Comparison of ENCODE assay signal across 35 cellular contexts in genomic region chr3:137100326-137100725, GRCh38.
DNase-seq lines count a peak whose midpoint lies in the region; ATAC-seq, FAIRE-seq and TF ChIP-seq lines count a peak whose summit lies in the region.
"Had no signal": no experiment of that assay in that cellular context is flagged by ENCODE, and none has a peak within 500 bp of the region (broad histone marks: within the 10 kb centered on the region; RNA-seq: fewer than 3 reads in every experiment).

No MANE protein-coding gene starts in this region.

- H3K4me1 ChIP-seq in SK-N-SH (ENCODE audit: control insufficient read depth in 1 of 2, insufficient read depth in 2 of 2, low read depth in 1 of 2, low read length in 1 of 2) (no peaks in the 10 kb centered on the region), HEK293 (ENCODE audit: control insufficient read depth, insufficient read depth, low read length) (no peaks in the 10 kb centered on the region), K562 (replicated peaks in 1 of 2; ENCODE audit: control insufficient read depth in 2 of 2, insufficient read depth in 2 of 2, low read length in 2 of 2) (no peaks in the 10 kb centered on the region), H1 (replicated peaks in 1 of 4; ENCODE audit: control insufficient read depth in 3 of 4, insufficient read depth in 4 of 4, low read length in 3 of 4) (peaks cover 0 to 9% (median 1%) of the 10 kb centered on the region in 4 experiments; a peak in 5 of 7 replicates), aorta (ENCODE audit: control insufficient read depth in 1 of 2, insufficient read depth in 2 of 2, low read length in 2 of 2) (no peaks in the 10 kb centered on the region)
- H3K4me1 ChIP-seq: A549, BE2C, Caco-2 had no signal

- TF ChIP-seq CTCF in SK-N-SH (IDR thresholded peaks at IDR 0.05), result no peak
- TF ChIP-seq CTCF in HEK293 (tag by site-specific recombination; IDR thresholded peaks at IDR 0.05), result no peak
- no peak for TF ChIP-seq CTCF in K562 (IDR thresholded peaks at IDR 0.05 in 2 of 3, conservative IDR thresholded peaks at IDR 0.05 in 1 of 3; ENCODE audit: insufficient read depth in 2 of 3, low read depth in 1 of 3, low read length in 3 of 3)
- TF ChIP-seq CTCF in H1 (IDR thresholded peaks at IDR 0.05; ENCODE audit: control extremely low read depth in 1 of 3, insufficient read depth in 1 of 3, low read depth in 1 of 3, low read length in 3 of 3), result no peak
- TF ChIP-seq CTCF in brain microvascular endothelial cell (IDR thresholded peaks at IDR 0.05; ENCODE audit: low read depth, low read length, missing control alignments), result no peak
- no peak for TF ChIP-seq CTCF in GM10248 (IDR thresholded peaks at IDR 0.05; ENCODE audit: control extremely low read depth, extremely low read depth, low read depth, missing control alignments)

- H3K4me2 ChIP-seq in SK-N-SH (no peak overlapping the region), K562 (ENCODE audit: insufficient read depth, low read length) (no peak overlapping the region), H1 (ENCODE audit: insufficient read depth in 1 of 2, low read depth in 2 of 2, low read length in 2 of 2) (no peak overlapping the region)
- H3K4me2 ChIP-seq: A549; BLaER1; BLaER1 treated with 17β-estradiol and CSF1 and Interleukin-3, amounts not matched to agents 10 nM and 100 nM had no signal

- no peaks in the 10 kb centered on the region for H3K79me1 ChIP-seq in H1 (ENCODE audit: low read depth, low read length)

- TF ChIP-seq EP300 in SK-N-SH (IDR thresholded peaks at IDR 0.05; ENCODE audit: borderline replicate concordance in 1 of 2, low read depth in 1 of 2, low read length in 1 of 2) (no peak), K562 (IDR thresholded peaks at IDR 0.05; ENCODE audit: low read length) (no peak), H1 (IDR thresholded peaks at IDR 0.05; ENCODE audit: borderline replicate concordance in 1 of 2, low read depth in 2 of 2, low read length in 2 of 2) (no peak)

- no peaks in the 10 kb centered on the region for H3K36me3 ChIP-seq in SK-N-SH (replicated peaks in 1 of 2; ENCODE audit: control insufficient read depth in 1 of 2, insufficient read depth in 2 of 2, low read length in 1 of 2)
- no peaks in the 10 kb centered on the region for H3K36me3 ChIP-seq in HEK293 (ENCODE audit: control insufficient read depth in 2 of 2, insufficient read depth in 1 of 2, low read length in 2 of 2)
- H3K36me3 ChIP-seq in K562 (ENCODE audit: control insufficient read depth, insufficient read depth, low read length), result no peaks in the 10 kb centered on the region
- H3K36me3 ChIP-seq in H1 (ENCODE audit: control insufficient read depth in 2 of 4, insufficient read depth in 4 of 4, low read length in 3 of 4), result no peaks in the 10 kb centered on the region; a peak in 1 of 8 replicates
- H3K36me3 ChIP-seq in aorta (ENCODE audit: control insufficient read depth in 1 of 2, insufficient read depth in 2 of 2, low read length in 1 of 2), result no peaks in the 10 kb centered on the region
- H3K36me3 ChIP-seq in brain microvascular endothelial cell (replicated peaks), result no peaks in the 10 kb centered on the region
- H3K36me3 ChIP-seq: BE2C; BLaER1; BLaER1 treated with 17β-estradiol and CSF1 and Interleukin-3, amounts not matched to agents 10 nM and 100 nM had no signal

- no peak overlapping the region for H2BK5ac ChIP-seq in H1 (ENCODE audit: low read depth, low read length)

- H2BK12ac ChIP-seq in H1 (ENCODE audit: low read depth, low read length), result no peak overlapping the region

- H2BK20ac ChIP-seq in H1 (ENCODE audit: low read length), result no peak overlapping the region

- H3K18ac ChIP-seq in H1 (ENCODE audit: extremely low read depth, low read length), result no peak overlapping the region

- H3K79me2 ChIP-seq in SK-N-SH (ENCODE audit: insufficient read depth), result no peaks in the 10 kb centered on the region
- no peaks in the 10 kb centered on the region for H3K79me2 ChIP-seq in K562 (ENCODE audit: control insufficient read depth, insufficient read depth, low read length)
- no peaks in the 10 kb centered on the region for H3K79me2 ChIP-seq in H1 (ENCODE audit: control insufficient read depth in 1 of 2, insufficient read depth in 2 of 2, low read length in 2 of 2)

- H3K4me3 ChIP-seq in SK-N-SH (ENCODE audit: low read depth in 2 of 2, low read length in 1 of 2), result no peak overlapping the region
- no peak overlapping the region for H3K4me3 ChIP-seq in HEK293 (ENCODE audit: low read depth, low read length)
- no peak overlapping the region for H3K4me3 ChIP-seq in K562
- H3K4me3 ChIP-seq in H1 (ENCODE audit: extremely low read depth in 1 of 4, insufficient read depth in 2 of 4, low read depth in 3 of 4, low read length in 4 of 4), result no peak overlapping the region
- H3K4me3 ChIP-seq in aorta (ENCODE audit: low read length in 2 of 2), result no peak overlapping the region
- H3K4me3 ChIP-seq in brain microvascular endothelial cell (ENCODE audit: low read depth, low read length), result no peak overlapping the region
- H3K4me3 ChIP-seq: A549; BLaER1; BLaER1 treated with 17β-estradiol and CSF1 and Interleukin-3, amounts not matched to agents 10 nM and 100 nM had no signal

- H3K9ac ChIP-seq in SK-N-SH (no peak overlapping the region), K562 (ENCODE audit: insufficient read depth in 1 of 2, low read depth in 2 of 2, low read length in 2 of 2) (no peak overlapping the region), H1 (replicated peaks in 1 of 4; ENCODE audit: extremely low read depth in 1 of 4, low read depth in 3 of 4, low read length in 3 of 4) (no peak overlapping the region)
- H3K9ac ChIP-seq: BLaER1; BLaER1 treated with 17β-estradiol and CSF1 and Interleukin-3, amounts not matched to agents 10 nM and 100 nM had no signal

- H3K23me2 ChIP-seq in H1 (ENCODE audit: low read depth, low read length), result no peaks in the 10 kb centered on the region

- DNase-seq in SK-N-SH, result no peak
- no peak for DNase-seq in K562 (ENCODE audit: extremely low read depth in 1 of 4, low spot score in 3 of 4)
- no peak for DNase-seq in H1 (ENCODE audit: low read depth in 1 of 2, low spot score in 2 of 2)
- no peak for DNase-seq in aorta
- DNase-seq in brain microvascular endothelial cell, result no peak
- no peak for DNase-seq in GM10248 (ENCODE audit: extremely low spot score)
- DNase-seq: 8988T; ACHN; AML-193; BE2C; C1 segment of cervical spinal cord; Caco-2; Calu3; CD4-positive, alpha-beta memory T cell; CD4-positive, alpha-beta T cell; CD4-positive, CD25-positive, alpha-beta regulatory T cell; CD8-positive, alpha-beta memory T cell; CD8-positive, alpha-beta T cell; COR-L47; DMS 273 treated with DMSO at 0.1 percent for 48 hours; DMS153; DMS53; DMS79; DMS79 treated with DMSO at 0.1 percent for 48 hours; DND-41; EL had no signal

- H3F3A ChIP-seq in SK-N-SH (replicated peaks; ENCODE audit: insufficient read depth), result no peaks in the 10 kb centered on the region

- in situ Hi-C loops in K562 (cut with MboI), result loop anchor here (25.0 kb wide), 1 partner anchor 862 kb away; no protein-coding TSS in a partner anchor
- in situ Hi-C loops in brain microvascular endothelial cell (cut with HindIII; ENCODE audit: low pct_ligation_motif_present, low sequenced_read_pairs), result no loop called here

- H3K27ac ChIP-seq in SK-N-SH (ENCODE audit: low read depth in 2 of 2, low read length in 1 of 2) (no peak overlapping the region), HEK293 (ENCODE audit: extremely low read depth, low read depth, low read length) (no peak overlapping the region), K562 (ENCODE audit: extremely low read depth, low read depth, low read length) (no peak overlapping the region), H1 (ENCODE audit: low read depth, low read length) (no peak overlapping the region), aorta (ENCODE audit: low read depth in 1 of 2, low read length in 2 of 2) (no peak overlapping the region), brain microvascular endothelial cell (no peak overlapping the region)
- H3K27ac ChIP-seq: 22Rv1; A549; BLaER1; BLaER1 treated with 17β-estradiol and CSF1 and Interleukin-3, amounts not matched to agents 10 nM and 100 nM; C4-2B had no signal

- no peak overlapping the region for H3K23ac ChIP-seq in H1 (ENCODE audit: insufficient read length)

- no peak overlapping the region for H2BK15ac ChIP-seq in H1 (ENCODE audit: low read length)

- H2AFZ ChIP-seq in SK-N-SH (ENCODE audit: low read depth), result no peak overlapping the region
- no peak overlapping the region for H2AFZ ChIP-seq in K562 (ENCODE audit: low read depth, low read length)
- H2AFZ ChIP-seq in H1 (ENCODE audit: low read length), result no peak overlapping the region

- no peaks in the 10 kb centered on the region for H3K9me2 ChIP-seq in SK-N-SH

- H4K5ac ChIP-seq in H1 (ENCODE audit: insufficient read length, low read depth, low read length), result no peak overlapping the region

- intact Hi-C loops in K562 (cut with micrococcal nuclease), result no loop called here
- intact Hi-C loops in aorta (cut with DNase I), result loop anchor here (10.0 kb wide), 2 partner anchors 874 to 954 kb away; no protein-coding TSS in a partner anchor

- no peaks in the 10 kb centered on the region for H3K9me3 ChIP-seq in SK-N-SH
- no peaks in the 10 kb centered on the region for H3K9me3 ChIP-seq in HEK293 (ENCODE audit: control insufficient read depth, insufficient read depth, low read depth, low read length)
- H3K9me3 ChIP-seq in K562 (replicated peaks; ENCODE audit: control insufficient read depth, insufficient read depth, low read depth, low read length), result no peaks in the 10 kb centered on the region
- H3K9me3 ChIP-seq in H1 (ENCODE audit: insufficient read depth in 2 of 2, low read depth in 1 of 2, low read length in 1 of 2), result no peaks in the 10 kb centered on the region
- no peaks in the 10 kb centered on the region for H3K9me3 ChIP-seq in aorta (ENCODE audit: control insufficient read depth, low read length)
- H3K9me3 ChIP-seq: A549; BE2C; BLaER1; BLaER1 treated with 17β-estradiol and CSF1 and Interleukin-3, amounts not matched to agents 10 nM and 100 nM; Caco-2 had no signal

- no peaks in the 10 kb centered on the region for H4K20me1 ChIP-seq in SK-N-SH (ENCODE audit: insufficient read depth)
- H4K20me1 ChIP-seq in K562 (replicated peaks; ENCODE audit: control insufficient read depth, insufficient read depth, low read length), result no peaks in the 10 kb centered on the region
- H4K20me1 ChIP-seq in H1 (replicated peaks in 1 of 2; ENCODE audit: control insufficient read depth in 1 of 2, insufficient read depth in 2 of 2, low read length in 2 of 2), result no peaks in the 10 kb centered on the region
- H4K20me1 ChIP-seq: BLaER1; BLaER1 treated with 17β-estradiol and CSF1 and Interleukin-3, amounts not matched to agents 10 nM and 100 nM had no signal

- ATAC-seq in SK-N-SH treated with all-trans-retinoic acid at 6 μM for 48 hours (no peak), K562 (no peak), aorta (ENCODE audit: low FRiP score) (no peak)
- ATAC-seq: A549; CD8-positive, alpha-beta T cell had no signal

- H4K91ac ChIP-seq in H1 (replicated peaks; ENCODE audit: insufficient read length, low read length), result no peak overlapping the region

- 80% methylated on average over 1 of the region's 1 CpG for WGBS in SK-N-SH (ENCODE audit: low lambda C conversion rate)
- 10% methylated on average over 1 of the region's 1 CpG for WGBS in K562 (ENCODE audit: insufficient coverage, low coverage, missing lambda C conversion rate)
- WGBS in H1 (ENCODE audit: extremely low coverage in 1 of 2, insufficient coverage in 1 of 2, insufficient read length in 1 of 2, insufficient replicate concordance in 2 of 2, low coverage in 1 of 2, low lambda C conversion rate in 2 of 2, missing lambda C conversion rate in 1 of 2), 2 experiments, result 75% methylated on average over 1 of the region's 1 CpG; no CpG with 5 or more reads in 1 of the 2 experiments
- WGBS in aorta, 2 donors, result 95 to 100% methylated on average over 1 of the region's 1 CpG

- no peak overlapping the region for H3K4ac ChIP-seq in H1 (replicated peaks; ENCODE audit: insufficient read length, low read depth, low read length)

- FAIRE-seq in K562 (lab: Jason Lieb, UNC), result no peak
- FAIRE-seq in H1 (lab: Jason Lieb, UNC), result no peak
- FAIRE-seq: A204.1, A549, D721Med had no signal

- H3K27me3 ChIP-seq in SK-N-SH (ENCODE audit: insufficient read depth) (no peaks in the 10 kb centered on the region), K562 (ENCODE audit: control insufficient read depth in 2 of 2, insufficient read depth in 2 of 2, low read length in 2 of 2) (no peaks in the 10 kb centered on the region), H1 (replicated peaks in 1 of 4; ENCODE audit: control insufficient read depth in 3 of 4, extremely low read depth in 1 of 4, insufficient read depth in 3 of 4, low read length in 3 of 4) (no peaks in the 10 kb centered on the region), aorta (ENCODE audit: control insufficient read depth in 1 of 2, insufficient read depth in 2 of 2, low read length in 1 of 2) (no peaks in the 10 kb centered on the region), brain microvascular endothelial cell (replicated peaks) (no peaks in the 10 kb centered on the region)
- H3K27me3 ChIP-seq: BLaER1; BLaER1 treated with 17β-estradiol and CSF1 and Interleukin-3, amounts not matched to agents 10 nM and 100 nM had no signal

- CTCF ChIA-PET in SK-N-SH (lab: Yijun Ruan, JAX) (interaction anchor here (1.8 to 3.8 kb wide), 4 partner anchors 10 to 952 kb away, joined by 11 to 20 read pairs (median 14); no protein-coding TSS in a partner anchor), HEK293 (lab: Yijun Ruan, JAX) (interaction anchor here (0.6 kb wide), 1 partner anchor 14 kb away, joined by 4 read pairs; no protein-coding TSS in a partner anchor), K562 (lab: Yijun Ruan, JAX; ENCODE audit: low intra/inter-chr PET ratio) (no interaction called here), H1 (lab: Charles Lee; ENCODE audit: partially characterized antibody) (interaction anchor here (0.6 to 3.0 kb wide), 3 partner anchors 10 to 748 kb away, joined by 3 to 33 read pairs (median 3); no protein-coding TSS in a partner anchor), GM10248 (lab: Yijun Ruan, JAX) (interaction anchor here (0.8 to 2.9 kb wide), 3 partner anchors 11 to 952 kb away, joined by 5 to 25 read pairs (median 9); no protein-coding TSS in a partner anchor)

- no peak overlapping the region for H3K56ac ChIP-seq in H1 (replicated peaks; ENCODE audit: insufficient read length, low read depth, low read length)

- H2BK120ac ChIP-seq in H1 (replicated peaks; ENCODE audit: low read depth, low read length), result no peak overlapping the region

- H3K9me1 ChIP-seq in K562 (ENCODE audit: control insufficient read depth, insufficient read depth, low read length), result no peaks in the 10 kb centered on the region

- BruUV-seq in K562 (replicated peaks; lab: Mats Ljungman, UMichigan), result no TSS peak

- no peak overlapping the region for H3K14ac ChIP-seq in H1 (ENCODE audit: insufficient read length)

- POLR2A ChIA-PET in SK-N-SH (lab: Yijun Ruan, JAX), result no interaction called here
- POLR2A ChIA-PET in HEK293 (lab: Yijun Ruan, JAX), result no interaction called here
- POLR2A ChIA-PET in K562 (lab: Yijun Ruan, JAX), result no interaction called here
- POLR2A ChIA-PET in H1 (lab: Charles Lee; ENCODE audit: partially characterized antibody), result no interaction called here
- POLR2A ChIA-PET in GM10248 (lab: Yijun Ruan, JAX), result no interaction called here

- no peak overlapping the region for H4K8ac ChIP-seq in H1 (ENCODE audit: extremely low read depth, insufficient read depth, low read length)

- H2AK5ac ChIP-seq in H1 (ENCODE audit: low read depth, low read length), result no peak overlapping the region

- TF ChIP-seq POLR2A in K562 (conservative IDR thresholded peaks at IDR 0.05) (no peak), H1 (IDR thresholded peaks at IDR 0.05; ENCODE audit: control extremely low read depth in 1 of 2, low read depth in 2 of 2, low read length in 2 of 2) (no peak)

- TF ChIP-seq RAD21 in SK-N-SH (IDR thresholded peaks at IDR 0.05; ENCODE audit: low read length) (no peak), K562 (CRISPR knock-in tag; conservative IDR thresholded peaks at IDR 0.05 in 1 of 2, IDR thresholded peaks at IDR 0.05 in 1 of 2) (no peak), H1 (IDR thresholded peaks at IDR 0.05 in 1 of 2, conservative IDR thresholded peaks at IDR 0.05 in 1 of 2; ENCODE audit: low read depth in 2 of 2, low read length in 2 of 2) (no peak)
